In the genomic region with DNA sequence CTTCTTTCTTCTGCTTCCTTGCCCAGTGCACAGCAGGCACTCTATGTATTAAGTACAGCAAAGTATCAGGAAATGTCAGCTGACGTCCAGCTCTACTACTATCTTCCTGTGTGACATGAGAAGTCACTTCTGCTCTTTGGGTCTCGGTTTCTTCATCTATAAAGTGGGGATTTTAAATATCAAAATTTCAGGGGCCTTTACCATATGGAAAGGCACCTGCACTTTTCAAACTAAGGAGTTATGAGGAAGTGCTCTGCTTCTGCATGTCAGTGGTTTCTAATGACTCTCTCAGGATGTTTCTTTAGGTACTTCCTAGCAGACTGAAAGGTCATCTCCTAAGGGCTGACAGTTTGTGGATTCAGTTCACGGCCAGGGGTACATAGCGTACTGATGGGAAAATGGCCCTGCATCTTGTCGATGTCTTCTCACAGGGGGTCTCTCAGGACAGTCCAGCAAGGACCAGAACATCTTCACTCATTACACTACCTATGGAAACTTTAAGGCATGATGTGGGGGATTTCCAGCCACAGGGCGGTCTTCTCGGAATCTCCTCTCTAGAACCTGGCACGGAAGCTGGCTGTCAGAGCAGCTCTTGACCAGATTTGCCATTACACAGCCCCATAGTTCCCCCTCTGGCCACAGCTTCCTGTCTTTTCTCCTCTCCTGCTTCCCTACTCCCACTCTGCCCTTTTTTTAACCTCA, we compare ENCODE assay signal across 8 cellular contexts. TPM values are rescaled to one million over a fixed set of nuclear protein-coding genes. Genes with fewer than 3 reads are reported as not detected.
A peak's percentile ranks its signal among the peaks of the same experiment; 100 is the strongest.
DNase-seq lines count a peak whose midpoint lies in the region; ATAC-seq and TF ChIP-seq lines count a peak whose summit lies in the region.
"Had no signal": no experiment of that assay in that cellular context is flagged by ENCODE, and none has a peak within 500 bp of the region (broad histone marks: within the 10 kb centered on the region; RNA-seq: fewer than 3 reads in every experiment).

No MANE protein-coding gene starts in this region.

- ATAC-seq in GM18870 (IDR thresholded peaks at IDR 0.05; ENCODE audit: unreplicated experiment) (peak; percentile 52), GM21619 (IDR thresholded peaks at IDR 0.05; ENCODE audit: unreplicated experiment) (peak; percentile 78), natural killer cell (peak; percentile 68 to 86 (median 84)), HG03520 (IDR thresholded peaks at IDR 0.05; ENCODE audit: unreplicated experiment) (no peak)

- TF ChIP-seq CTCF in natural killer cell (IDR thresholded peaks at IDR 0.05), result no peak

- intact Hi-C loops in natural killer cell (cut with micrococcal nuclease) (no loop called here), posterior vena cava (cut with DNase I) (no loop called here)

- H3K27ac Mint-ChIP-seq in natural killer cell, result peak overlapping the region; percentile 87 to 93

- H3K4me1 Mint-ChIP-seq in natural killer cell, result peaks cover 16 to 19% of the 10 kb centered on the region in 2 donors

- no peaks in the 10 kb centered on the region for H3K9me3 Mint-ChIP-seq in natural killer cell

- H3K4me3 Mint-ChIP-seq in natural killer cell, result peak overlapping the region; percentile 76

- no peaks in the 10 kb centered on the region for H3K27me3 Mint-ChIP-seq in natural killer cell (ENCODE audit: low read depth in 2 of 2)

- no peaks in the 10 kb centered on the region for H3K36me3 Mint-ChIP-seq in natural killer cell

- DNase-seq in Kasumi-1 (lab: John Stamatoyannopoulos, UW) (peak; percentile 33 to 35), natural killer cell (no peak), NCI-H187 treated with DMSO at 0.1 percent for 48 hours (lab: John Stamatoyannopoulos, UW) (no peak), posterior vena cava (ENCODE audit: low spot score) (no peak)
- DNase-seq: dermis blood vessel endothelial cell had no signal

RNA-seq across cellular contexts. Expression of a gene that starts 42.0 kb away (rescaled TPM):
- total RNA-seq in natural killer cell (10 to 100 TPM; 31.2 to 35.6 (median 32.7) TPM), posterior vena cava (10 to 100 TPM; 17.8 to 19.8 TPM)

RNA-seq across cellular contexts. Expression of a gene that starts 45.5 kb away (rescaled TPM):
- total RNA-seq in natural killer cell (10 to 100 TPM; 34.0 to 66.2 (median 54.7) TPM), posterior vena cava (10 to 100 TPM; 28.9 to 31.2 TPM)

Comparison
In these comparisons a context has a peak if more than half of its experiments do, and no peak if none do; other contexts are left out.
1. DNase-seq: peak in Kasumi-1 (2 of 2); none in natural killer cell (single experiment), NCI-H187 treated with DMSO at 0.1 percent for 48 hours (single experiment) and posterior vena cava (single experiment).